2 cellular contexts compared by ENCODE assay signal in genomic region chr9:97084562-97084991, GRCh38. TPM values are rescaled to one million over a fixed set of nuclear protein-coding genes. Genes with fewer than 3 reads are reported as not detected.
"Had no signal": no experiment of that assay in that cellular context is flagged by ENCODE, and none has a peak within 500 bp of the region (broad histone marks: within the 10 kb centered on the region; RNA-seq: fewer than 3 reads in every experiment).

No MANE protein-coding gene starts in this region.

RNA-seq across cellular contexts. Expression of gene CTSV, which starts 45.6 kb away (rescaled TPM):
- total RNA-seq: aorta, T-helper 17 cell had no signal
